ENCODE assay signal across 1 cellular context in genomic region chr17:41678411-41678906, GRCh38.
TF ChIP-seq lines count a peak whose summit lies in the region.

No MANE protein-coding gene starts in this region.

TF ChIP-seq in K562, 482 proteins besides CTCF, POLR2A, EP300 and RAD21 (continued from another document and continues in another):
- TF ChIP-seq IRF1 (CRISPR knock-in tag; IDR thresholded peaks at IDR 0.05; ENCODE audit: borderline replicate concordance), result no peak
- TF ChIP-seq SREBF2 (CRISPR knock-in tag; IDR thresholded peaks at IDR 0.05), result 0 out of 2 replicates have a peak, but pooled peaks have one; percentile 43
- peak; percentile 51 for TF ChIP-seq GABPB1 (CRISPR knock-in tag; IDR thresholded peaks at IDR 0.05)
- TF ChIP-seq ZNF398 (CRISPR knock-in tag; IDR thresholded peaks at IDR 0.05), result peak; percentile 69; the same call in 1 of the 2 replicates
- no peak for TF ChIP-seq E2F4 (CRISPR knock-in tag; IDR thresholded peaks at IDR 0.05; ENCODE audit: low read depth)
- peak; percentile 98 for TF ChIP-seq DLX4 (CRISPR knock-in tag; IDR thresholded peaks at IDR 0.05)
- TF ChIP-seq EP400 (IDR thresholded peaks at IDR 0.05), result peak; percentile 56; the same call in 1 of the 2 replicates
- no peak for TF ChIP-seq HMGXB4 (CRISPR knock-in tag; IDR thresholded peaks at IDR 0.05)
- no peak for TF ChIP-seq MAX (CRISPR knock-in tag; IDR thresholded peaks at IDR 0.05)
- 0 out of 2 replicates have a peak, but pooled peaks have one; percentile 20 for TF ChIP-seq MGA (IDR thresholded peaks at IDR 0.05)
- peak; percentile 36 for TF ChIP-seq TAF1 (IDR thresholded peaks at IDR 0.05; ENCODE audit: control insufficient read depth, extremely low read depth, insufficient read depth, low read length, severe bottlenecking)
- TF ChIP-seq ZNF785 (CRISPR knock-in tag; IDR thresholded peaks at IDR 0.05), result no peak
- no peak for TF ChIP-seq ARID3A (IDR thresholded peaks at IDR 0.05; ENCODE audit: borderline replicate concordance, low read depth, low read length)
- no peak for TF ChIP-seq CEBPG (CRISPR knock-in tag; IDR thresholded peaks at IDR 0.05)
- 0 out of 4 replicates have a peak, but pooled peaks of 1 of the 2 experiments have one; percentile 11 for TF ChIP-seq CEBPG (tag; conservative IDR thresholded peaks at IDR 0.05 in 1 of 2, IDR thresholded peaks at IDR 0.05 in 1 of 2)
- no peak for TF ChIP-seq GABPA (tag; conservative IDR thresholded peaks at IDR 0.05; ENCODE audit: low read depth)
- TF ChIP-seq ZNF551 (CRISPR knock-in tag; IDR thresholded peaks at IDR 0.05), result peak; percentile 98
- no peak for TF ChIP-seq TAL1 (IDR thresholded peaks at IDR 0.05)
- TF ChIP-seq ELF4 (CRISPR knock-in tag; IDR thresholded peaks at IDR 0.05), result peak; percentile 100
- TF ChIP-seq NR3C1 (CRISPR knock-in tag; IDR thresholded peaks at IDR 0.05), result no peak
- TF ChIP-seq MEF2A (IDR thresholded peaks at IDR 0.05; ENCODE audit: control insufficient read depth, low read depth, low read length), result peak; percentile 79
- TF ChIP-seq GTF2E2 (tag; IDR thresholded peaks at IDR 0.05), result peak; percentile 100
- TF ChIP-seq ZNF354B (CRISPR knock-in tag; IDR thresholded peaks at IDR 0.05), result peak; percentile 84
- peak; percentile 73 for TF ChIP-seq STAT5A (IDR thresholded peaks at IDR 0.05; ENCODE audit: borderline replicate concordance, low read length)
- TF ChIP-seq SRSF1 (IDR thresholded peaks at IDR 0.05; ENCODE audit: low read depth, low read length), result no peak
- no peak for TF ChIP-seq ZNF174 (CRISPR knock-in tag; IDR thresholded peaks at IDR 0.05)
- TF ChIP-seq ZNF384 (IDR thresholded peaks at IDR 0.05; ENCODE audit: low read depth, low read length), result no peak; the same call in 1 of the 2 replicates
- TF ChIP-seq ATF4 (CRISPR knock-in tag; IDR thresholded peaks at IDR 0.05), result peak; percentile 93
- TF ChIP-seq SMAD1 (IDR thresholded peaks at IDR 0.05; ENCODE audit: low read depth, low read length, partially characterized antibody), result peak; percentile 99
- peak; percentile 78; the same call in 1 of the 2 replicates for TF ChIP-seq TCF7 (IDR thresholded peaks at IDR 0.05; ENCODE audit: borderline replicate concordance)
- TF ChIP-seq ARNT (IDR thresholded peaks at IDR 0.05), result peak; percentile 59 to 91; a peak in 1 of 4 replicates
- peak; percentile 95 for TF ChIP-seq ZNF316 (IDR thresholded peaks at IDR 0.05)
